In the genomic region with DNA sequence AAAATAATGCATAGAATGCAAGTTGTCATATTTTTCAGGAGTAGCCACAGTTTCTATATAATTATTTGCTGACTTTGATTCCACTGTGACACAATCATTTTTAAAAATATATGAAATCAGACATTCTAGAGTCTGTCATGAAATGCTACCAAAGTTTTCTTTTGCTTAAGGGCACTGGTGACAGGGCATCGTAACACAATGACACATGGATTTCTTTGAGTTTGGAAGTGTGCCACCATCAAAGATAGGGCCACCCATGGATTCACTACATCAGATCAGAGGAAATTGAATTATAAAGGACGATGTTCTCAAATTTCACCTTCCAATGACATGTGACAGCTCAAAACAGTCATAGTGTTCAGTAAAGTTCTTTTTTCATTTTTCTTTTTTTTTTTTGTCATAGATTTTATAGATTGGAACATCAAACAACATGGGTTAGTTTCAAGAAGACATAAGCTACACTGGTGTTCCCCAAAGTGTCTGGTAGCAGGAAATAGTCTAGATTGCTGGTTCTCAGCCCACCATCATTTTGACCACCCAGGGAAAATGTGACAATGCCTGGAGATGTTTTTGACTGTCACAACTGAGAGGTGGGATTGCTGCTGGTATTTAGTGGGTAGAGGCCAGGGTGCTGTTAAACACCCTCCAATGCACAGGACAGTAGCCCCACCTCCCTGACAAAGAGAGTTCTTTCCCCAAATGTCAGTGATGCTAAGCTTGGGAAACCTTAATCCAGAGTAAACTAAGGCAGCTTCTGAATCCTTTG, we compare ENCODE assay signal across 19 cellular contexts.
"Had no signal": no experiment of that assay in that cellular context is flagged by ENCODE, and none has a peak within 500 bp of the region (broad histone marks: within the 10 kb centered on the region; RNA-seq: fewer than 3 reads in every experiment).

No MANE protein-coding gene starts in this region.

- H3K4me1 Mint-ChIP-seq: activated B cell treated with CpG ODN at 0.5 μM for 24 hours; activated CD4-positive, alpha-beta T cell treated with anti-CD3 and anti-CD28 coated beads, Interleukin-2, amount 10 ng/mL, durations not matched to agents 7 days and 5 days; activated naive CD4-positive, alpha-beta T cell treated with anti-CD3 and anti-CD28 coated beads, Interleukin-2, amount 10 ng/mL, durations not matched to agents 7 days and 5 days; memory B cell had no signal

- ATAC-seq: heart right ventricle; left colon; natural killer cell treated with Interleukin-12 subunit alpha and Interleukin-12 subunit beta and Interleukin-15 and Interleukin-18, amount 100 ng/mL, for 72 hours; upper lobe of right lung had no signal

- H3K27ac Mint-ChIP-seq: activated B cell treated with CpG ODN at 0.5 μM for 24 hours; activated CD4-positive, alpha-beta T cell treated with anti-CD3 and anti-CD28 coated beads, Interleukin-2, amount 10 ng/mL, durations not matched to agents 7 days and 5 days; activated naive CD4-positive, alpha-beta T cell treated with anti-CD3 and anti-CD28 coated beads, Interleukin-2, amount 10 ng/mL, durations not matched to agents 7 days and 5 days; brain; memory B cell; natural killer cell treated with Interleukin-12 subunit alpha and Interleukin-12 subunit beta and Interleukin-15 and Interleukin-18, amount 100 ng/mL, for 72 hours; progenitor cell of endocrine pancreas had no signal

- DNase-seq: activated B cell treated with CpG ODN at 0.5 μM for 24 hours; activated CD4-positive, alpha-beta T cell treated with anti-CD3 and anti-CD28 coated beads, Interleukin-2, amount 10 ng/mL, durations not matched to agents 7 days and 5 days; activated naive CD4-positive, alpha-beta T cell treated with anti-CD3 and anti-CD28 coated beads, Interleukin-2, amount 10 ng/mL, durations not matched to agents 7 days and 5 days; anterior cingulate cortex; erythroblast; foreskin fibroblast; heart right ventricle; left colon; retina; stimulated activated CD4-positive, alpha-beta T cell treated with anti-CD3 and anti-CD28 coated beads, Interleukin-2, amount 100 ng/mL, for 48 hours; stimulated activated CD8-positive, alpha-beta memory T cell treated with anti-CD3 and anti-CD28 coated beads, Interleukin-4, amount 100 ng/mL, for 48 hours; stimulated activated naive CD4-positive, alpha-beta T cell; substantia nigra; thyroid gland; upper lobe of right lung had no signal

- H3K27me3 Mint-ChIP-seq: activated CD4-positive, alpha-beta T cell treated with anti-CD3 and anti-CD28 coated beads, Interleukin-2, amount 10 ng/mL, durations not matched to agents 7 days and 5 days; activated naive CD4-positive, alpha-beta T cell treated with anti-CD3 and anti-CD28 coated beads, Interleukin-2, amount 10 ng/mL, durations not matched to agents 7 days and 5 days; progenitor cell of endocrine pancreas had no signal

- H3K36me3 Mint-ChIP-seq: activated naive CD4-positive, alpha-beta T cell treated with anti-CD3 and anti-CD28 coated beads, Interleukin-2, amount 10 ng/mL, durations not matched to agents 7 days and 5 days; brain; memory B cell; natural killer cell treated with Interleukin-12 subunit alpha and Interleukin-12 subunit beta and Interleukin-15 and Interleukin-18, amount 100 ng/mL, for 72 hours had no signal

- H3K4me3 Mint-ChIP-seq: activated B cell treated with CpG ODN at 0.5 μM for 24 hours; activated CD4-positive, alpha-beta T cell treated with anti-CD3 and anti-CD28 coated beads, Interleukin-2, amount 10 ng/mL, durations not matched to agents 7 days and 5 days; activated naive CD4-positive, alpha-beta T cell treated with anti-CD3 and anti-CD28 coated beads, Interleukin-2, amount 10 ng/mL, durations not matched to agents 7 days and 5 days; brain; memory B cell; natural killer cell treated with Interleukin-12 subunit alpha and Interleukin-12 subunit beta and Interleukin-15 and Interleukin-18, amount 100 ng/mL, for 72 hours had no signal

- H3K9me3 Mint-ChIP-seq: activated B cell treated with CpG ODN at 0.5 μM for 24 hours; activated CD4-positive, alpha-beta T cell treated with anti-CD3 and anti-CD28 coated beads, Interleukin-2, amount 10 ng/mL, durations not matched to agents 7 days and 5 days; activated naive CD4-positive, alpha-beta T cell treated with anti-CD3 and anti-CD28 coated beads, Interleukin-2, amount 10 ng/mL, durations not matched to agents 7 days and 5 days; memory B cell; natural killer cell treated with Interleukin-12 subunit alpha and Interleukin-12 subunit beta and Interleukin-15 and Interleukin-18, amount 100 ng/mL, for 72 hours had no signal
